Comparison of ENCODE assay signal across 9 cellular contexts in genomic region chr6:13012977-13013680, GRCh38.
DNase-seq lines count a peak whose midpoint lies in the region; ATAC-seq and TF ChIP-seq lines count a peak whose summit lies in the region.
"Had no signal": no experiment of that assay in that cellular context is flagged by ENCODE, and none has a peak within 500 bp of the region (broad histone marks: within the 10 kb centered on the region; RNA-seq: fewer than 3 reads in every experiment).

No MANE protein-coding gene starts in this region.

- H3K79me2 ChIP-seq in smooth muscle cell (ENCODE audit: low read depth): no peaks in the 10 kb centered on the region

- no peaks in the 10 kb centered on the region for H3K36me3 Mint-ChIP-seq in activated naive CD8-positive, alpha-beta T cell treated with anti-CD3 and anti-CD28 coated beads, Interleukin-2, amount 10 ng/mL, durations not matched to agents 7 days and 5 days

- peak overlapping the region; percentile 76 for H3K4me3 Mint-ChIP-seq in activated naive CD8-positive, alpha-beta T cell treated with anti-CD3 and anti-CD28 coated beads, Interleukin-2, amount 10 ng/mL, durations not matched to agents 7 days and 5 days

- peak; percentile 30 for DNase-seq in NCI-H82 (lab: John Stamatoyannopoulos, UW)
- DNase-seq in NCI-H82 treated with DMSO at 0.1 percent for 48 hours (lab: John Stamatoyannopoulos, UW; ENCODE audit: unreplicated experiment): no peak
- DNase-seq in activated naive CD8-positive, alpha-beta T cell treated with anti-CD3 and anti-CD28 coated beads, Interleukin-2, amount 10 ng/mL, durations not matched to agents 7 days and 5 days: peak; percentile 31
- DNase-seq in iPS-NIHi11 (ENCODE audit: low spot score): peak; percentile 84
- no peak for DNase-seq in smooth muscle cell (lab: John Stamatoyannopoulos, UW; ENCODE audit: unreplicated experiment)
- DNase-seq in SHP77 treated with DMSO at 0.1 percent for 48 hours (lab: John Stamatoyannopoulos, UW): no peak
- no peak for DNase-seq in glomerular visceral epithelial cell (ENCODE audit: extremely low spot score)
- no peak for DNase-seq in NCI-H2107 (lab: John Stamatoyannopoulos, UW)

- POLR2A ChIA-PET in activated naive CD8-positive, alpha-beta T cell treated with anti-CD3 and anti-CD28 coated beads, Interleukin-2, amount 10 ng/mL, durations not matched to agents 7 days and 5 days (lab: Charles Lee): no interaction called here

- H3K9me3 ChIP-seq in smooth muscle cell (replicated peaks; ENCODE audit: low read depth): no peaks in the 10 kb centered on the region

- peak; percentile 69 for ATAC-seq in activated naive CD8-positive, alpha-beta T cell treated with anti-CD3 and anti-CD28 coated beads, Interleukin-2, amount 10 ng/mL, durations not matched to agents 7 days and 5 days (ENCODE audit: low read depth)

- H3F3A ChIP-seq in smooth muscle cell (ENCODE audit: low read depth): no peaks in the 10 kb centered on the region

- no peak overlapping the region for H3K9ac ChIP-seq in smooth muscle cell (ENCODE audit: low read depth)

- peaks cover 4% of the 10 kb centered on the region for H3K4me1 Mint-ChIP-seq in activated naive CD8-positive, alpha-beta T cell treated with anti-CD3 and anti-CD28 coated beads, Interleukin-2, amount 10 ng/mL, durations not matched to agents 7 days and 5 days

- H3K4me1 ChIP-seq in smooth muscle cell (ENCODE audit: low read depth): peaks cover 18% of the 10 kb centered on the region

- H3K36me3 ChIP-seq in smooth muscle cell (ENCODE audit: low read depth): no peaks in the 10 kb centered on the region

- no peak overlapping the region for H2AFZ ChIP-seq in smooth muscle cell (ENCODE audit: low read depth)

- 9% methylated on average over 21 of the region's 21 CpGs for WGBS in smooth muscle cell (ENCODE audit: low lambda C conversion rate)

- peak overlapping the region; percentile 80 for H3K4me2 ChIP-seq in smooth muscle cell

- TF ChIP-seq CTCF in smooth muscle cell (IDR thresholded peaks at IDR 0.05; ENCODE audit: borderline replicate concordance, insufficient read depth, poor library complexity, severe bottlenecking): no peak

- peak overlapping the region; percentile 43 for H3K4me3 ChIP-seq in smooth muscle cell

- H3K9me3 Mint-ChIP-seq in activated naive CD8-positive, alpha-beta T cell treated with anti-CD3 and anti-CD28 coated beads, Interleukin-2, amount 10 ng/mL, durations not matched to agents 7 days and 5 days: no peaks in the 10 kb centered on the region

- H3K27ac ChIP-seq in smooth muscle cell (ENCODE audit: low read depth): no peak overlapping the region
- H3K27ac ChIP-seq: C4-2B had no signal

- H4K20me1 ChIP-seq in smooth muscle cell (ENCODE audit: low read depth): no peaks in the 10 kb centered on the region

- peaks cover 62% of the 10 kb centered on the region for H3K27me3 Mint-ChIP-seq in activated naive CD8-positive, alpha-beta T cell treated with anti-CD3 and anti-CD28 coated beads, Interleukin-2, amount 10 ng/mL, durations not matched to agents 7 days and 5 days

- H3K27me3 ChIP-seq in smooth muscle cell (ENCODE audit: low read depth): peaks cover 99% of the 10 kb centered on the region

- H3K27ac Mint-ChIP-seq in activated naive CD8-positive, alpha-beta T cell treated with anti-CD3 and anti-CD28 coated beads, Interleukin-2, amount 10 ng/mL, durations not matched to agents 7 days and 5 days: no peak overlapping the region

Comparison
In these comparisons a context has a peak if more than half of its experiments do, and no peak if none do; other contexts are left out.
1. DNase-seq: peak in NCI-H82 (single experiment), activated naive CD8-positive, alpha-beta T cell treated with anti-CD3 and anti-CD28 coated beads, Interleukin-2, amount 10 ng/mL, durations not matched to agents 7 days and 5 days (single experiment) and iPS-NIHi11 (single experiment); none in NCI-H82 treated with DMSO at 0.1 percent for 48 hours (single experiment), smooth muscle cell (single experiment), SHP77 treated with DMSO at 0.1 percent for 48 hours (single experiment), glomerular visceral epithelial cell (single experiment) and NCI-H2107 (single experiment).